27 cellular contexts compared by ENCODE assay signal in the genomic region with DNA sequence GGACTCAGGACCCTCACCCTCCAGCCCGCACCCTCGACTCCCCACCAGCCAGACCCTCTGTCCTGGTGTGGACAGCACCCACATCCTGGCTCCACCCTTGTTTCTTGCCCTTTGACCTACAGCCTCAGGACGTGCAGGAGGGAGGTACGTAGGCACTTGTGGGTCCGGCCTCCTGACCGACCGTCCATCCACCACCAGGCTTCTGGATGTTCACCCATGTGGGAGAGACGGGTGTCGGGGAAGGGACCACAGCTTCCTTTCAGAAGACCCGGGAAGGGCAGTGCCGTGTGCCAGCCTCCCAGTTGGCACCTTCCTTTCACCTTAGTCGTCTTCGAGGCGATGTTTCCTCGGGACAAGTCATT.
"Had no signal": no experiment of that assay in that cellular context is flagged by ENCODE, and none has a peak within 500 bp of the region (broad histone marks: within the 10 kb centered on the region; RNA-seq: fewer than 3 reads in every experiment).

No MANE protein-coding gene starts in this region.

- H3K27me3 ChIP-seq: breast epithelium, colonic mucosa, heart left ventricle, neutrophil, pancreas, testis, vagina had no signal

- ATAC-seq: activated T-cell treated with anti-CD3 and anti-CD28 coated beads, Interleukin-2, amount 50 U/mL, for 4 hours; gastroesophageal sphincter; heart left ventricle had no signal

- H3K4me3 ChIP-seq: breast epithelium, colonic mucosa, gastroesophageal sphincter, heart left ventricle, pancreas, testis, vagina had no signal

- H3K4me3 Mint-ChIP-seq: activated naive CD8-positive, alpha-beta T cell; activated T-cell treated with anti-CD3 and anti-CD28 coated beads, Interleukin-2, amount 50 U/mL, for 4 hours; endodermal cell; mesothelial cell of epicardium; naive thymus-derived CD8-positive, alpha-beta T cell had no signal

- H3K9me3 ChIP-seq: breast epithelium, colonic mucosa, gastroesophageal sphincter, heart left ventricle, neutrophil, pancreas, testis, vagina had no signal

- DNase-seq: activated CD4-positive, alpha-beta T cell treated with anti-CD3 and anti-CD28 coated beads, Interleukin-2, amount 50 U/mL, for 4 hours; activated CD8-positive, alpha-beta memory T cell treated with anti-CD3 and anti-CD28 coated beads for 24 hours; activated CD8-positive, alpha-beta memory T cell treated with anti-CD3 and anti-CD28 coated beads, Interleukin-2, amount 50 U/mL, for 4 hours; activated naive CD4-positive, alpha-beta T cell; activated T-cell treated with anti-CD3 and anti-CD28 coated beads, Interleukin-2, amount 50 U/mL, for 4 hours; colonic mucosa; endodermal cell; mammary epithelial cell; small intestine; stimulated activated CD4-positive, alpha-beta T cell treated with anti-CD3 and anti-CD28 coated beads, Interleukin-2, amount 100 ng/mL, for 24 hours; stimulated activated naive CD4-positive, alpha-beta T cell; T-helper 1 cell; testis; trophoblast cell; WERI-Rb-1 had no signal

- H3K27ac Mint-ChIP-seq: activated naive CD8-positive, alpha-beta T cell; activated T-helper 2 cell treated with anti-CD3 and anti-CD28 coated beads, Interferon-gamma antibody, Interleukin-2, Interleukin-4, amounts not matched to agents 10 μg/mL and 5 μg/mL and 100 μg/mL, durations not matched to agents 14 hours and 24 hours and 36 hours; mesothelial cell of epicardium had no signal

- H3K36me3 ChIP-seq: breast epithelium, colonic mucosa, gastroesophageal sphincter, heart left ventricle, neutrophil, pancreas, vagina, WERI-Rb-1 had no signal

- H3K27ac ChIP-seq: breast epithelium, colonic mucosa, gastroesophageal sphincter, heart left ventricle, neutrophil, pancreas, testis, vagina, WERI-Rb-1 had no signal

- H3K27me3 Mint-ChIP-seq: activated naive CD8-positive, alpha-beta T cell; naive thymus-derived CD8-positive, alpha-beta T cell had no signal

- FAIRE-seq: islet of Langerhans, pancreas, small intestine, TTC549 had no signal

- H3K36me3 Mint-ChIP-seq: activated naive CD8-positive, alpha-beta T cell had no signal

- H3K9me3 Mint-ChIP-seq: activated T-cell treated with anti-CD3 and anti-CD28 coated beads, Interleukin-2, amount 50 U/mL, for 4 hours; activated T-helper 2 cell treated with anti-CD3 and anti-CD28 coated beads, Interferon-gamma antibody, Interleukin-2, Interleukin-4, amounts not matched to agents 10 μg/mL and 5 μg/mL and 100 μg/mL, durations not matched to agents 14 hours and 24 hours and 36 hours; endodermal cell; mesothelial cell of epicardium; naive thymus-derived CD8-positive, alpha-beta T cell had no signal

- H3K4me1 ChIP-seq: breast epithelium, colonic mucosa, gastroesophageal sphincter, heart left ventricle, pancreas, testis, vagina had no signal
